In the genomic region with DNA sequence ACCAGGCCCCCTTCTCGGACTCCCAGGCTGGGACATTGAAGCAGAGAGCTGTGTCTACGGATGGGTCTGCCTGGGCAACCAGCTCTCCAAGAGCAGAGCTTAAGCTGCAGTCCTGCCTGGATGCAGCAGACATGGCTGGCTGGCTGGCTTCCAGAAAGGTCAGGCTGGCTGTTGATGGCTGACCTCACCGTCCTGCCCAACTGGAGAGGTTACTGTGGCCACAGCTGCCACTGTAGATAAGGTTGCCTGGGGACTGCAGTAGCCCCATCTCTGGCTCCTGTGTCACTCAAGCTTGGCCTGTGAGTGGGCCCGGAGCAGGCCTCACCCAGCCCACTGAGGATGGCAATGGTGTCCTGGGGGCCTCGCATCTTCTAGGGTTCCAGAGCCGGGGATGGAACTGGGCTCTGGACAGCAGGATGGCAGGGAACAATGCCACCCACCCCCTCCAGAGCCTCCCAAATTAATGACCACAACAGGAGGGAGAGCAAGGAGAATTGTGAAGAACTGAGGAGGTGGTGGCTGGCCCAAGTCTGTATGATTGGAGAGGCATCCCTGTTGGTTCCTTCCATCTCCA, we compare ENCODE assay signal across 1 cellular context.
TF ChIP-seq lines count a peak whose summit lies in the region.

No MANE protein-coding gene starts in this region.

TF ChIP-seq in K562, 482 proteins besides CTCF, POLR2A, EP300 and RAD21 (continued from another document and continues in another):
- TF ChIP-seq, protein P1, sequence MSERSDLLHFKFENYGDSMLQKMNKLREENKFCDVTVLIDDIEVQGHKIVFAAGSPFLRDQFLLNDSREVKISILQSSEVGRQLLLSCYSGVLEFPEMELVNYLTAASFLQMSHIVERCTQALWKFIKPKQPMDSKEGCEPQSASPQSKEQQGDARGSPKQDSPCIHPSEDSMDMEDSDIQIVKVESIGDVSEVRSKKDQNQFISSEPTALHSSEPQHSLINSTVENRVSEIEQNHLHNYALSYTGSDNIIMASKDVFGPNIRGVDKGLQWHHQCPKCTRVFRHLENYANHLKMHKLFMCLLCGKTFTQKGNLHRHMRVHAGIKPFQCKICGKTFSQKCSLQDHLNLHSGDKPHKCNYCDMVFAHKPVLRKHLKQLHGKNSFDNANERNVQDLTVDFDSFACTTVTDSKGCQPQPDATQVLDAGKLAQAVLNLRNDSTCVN (CRISPR knock-in tag; IDR thresholded peaks at IDR 0.05): no peak
- no peak for TF ChIP-seq PTBP1 (IDR thresholded peaks at IDR 0.05; ENCODE audit: low read depth, low read length)
- TF ChIP-seq, protein P2, sequence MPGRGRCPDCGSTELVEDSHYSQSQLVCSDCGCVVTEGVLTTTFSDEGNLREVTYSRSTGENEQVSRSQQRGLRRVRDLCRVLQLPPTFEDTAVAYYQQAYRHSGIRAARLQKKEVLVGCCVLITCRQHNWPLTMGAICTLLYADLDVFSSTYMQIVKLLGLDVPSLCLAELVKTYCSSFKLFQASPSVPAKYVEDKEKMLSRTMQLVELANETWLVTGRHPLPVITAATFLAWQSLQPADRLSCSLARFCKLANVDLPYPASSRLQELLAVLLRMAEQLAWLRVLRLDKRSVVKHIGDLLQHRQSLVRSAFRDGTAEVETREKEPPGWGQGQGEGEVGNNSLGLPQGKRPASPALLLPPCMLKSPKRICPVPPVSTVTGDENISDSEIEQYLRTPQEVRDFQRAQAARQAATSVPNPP (IDR thresholded peaks at IDR 0.05; ENCODE audit: borderline replicate concordance, insufficient read depth, insufficient read length): no peak
- no peak for TF ChIP-seq MCM3 (IDR thresholded peaks at IDR 0.05)
- peak; percentile 81 for TF ChIP-seq FOSL1 (tag; conservative IDR thresholded peaks at IDR 0.05)
- TF ChIP-seq MBD2 (IDR thresholded peaks at IDR 0.05; ENCODE audit: borderline replicate concordance, low read depth): peak; percentile 78
- TF ChIP-seq TBP (optimal IDR thresholded peaks at IDR 0.05; ENCODE audit: low read depth, low read length): peak; percentile 30
- TF ChIP-seq, protein P3, sequence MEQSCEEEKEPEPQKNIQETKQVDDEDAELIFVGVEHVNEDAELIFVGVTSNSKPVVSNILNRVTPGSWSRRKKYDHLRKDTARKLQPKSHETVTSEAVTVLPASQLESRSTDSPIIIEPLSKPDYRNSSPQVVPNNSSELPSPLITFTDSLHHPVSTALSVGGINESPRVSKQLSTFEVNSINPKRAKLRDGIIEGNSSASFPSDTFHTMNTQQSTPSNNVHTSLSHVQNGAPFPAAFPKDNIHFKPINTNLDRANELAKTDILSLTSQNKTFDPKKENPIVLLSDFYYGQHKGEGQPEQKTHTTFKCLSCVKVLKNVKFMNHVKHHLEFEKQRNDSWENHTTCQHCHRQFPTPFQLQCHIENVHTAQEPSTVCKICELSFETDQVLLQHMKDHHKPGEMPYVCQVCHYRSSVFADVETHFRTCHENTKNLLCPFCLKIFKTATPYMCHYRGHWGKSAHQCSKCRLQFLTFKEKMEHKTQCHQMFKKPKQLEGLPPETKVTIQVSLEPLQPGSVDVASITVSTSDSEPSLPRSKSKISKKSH (CRISPR knock-in tag; IDR thresholded peaks at IDR 0.05): no peak
- TF ChIP-seq NR3C1 (CRISPR knock-in tag; IDR thresholded peaks at IDR 0.05): no peak
- TF ChIP-seq ZNF644 (tag; IDR thresholded peaks at IDR 0.05; ENCODE audit: low read depth): no peak; the same call in none of the 2 replicates
- TF ChIP-seq HIVEP1 (CRISPR knock-in tag; IDR thresholded peaks at IDR 0.05): no peak
- no peak for TF ChIP-seq SLC30A9 (CRISPR knock-in tag; IDR thresholded peaks at IDR 0.05)
- no peak for TF ChIP-seq THRAP3 (IDR thresholded peaks at IDR 0.05; ENCODE audit: borderline replicate concordance)
- no peak for TF ChIP-seq SRSF9 (IDR thresholded peaks at IDR 0.05; ENCODE audit: borderline replicate concordance, low read depth, low read length)
- TF ChIP-seq, protein P4, sequence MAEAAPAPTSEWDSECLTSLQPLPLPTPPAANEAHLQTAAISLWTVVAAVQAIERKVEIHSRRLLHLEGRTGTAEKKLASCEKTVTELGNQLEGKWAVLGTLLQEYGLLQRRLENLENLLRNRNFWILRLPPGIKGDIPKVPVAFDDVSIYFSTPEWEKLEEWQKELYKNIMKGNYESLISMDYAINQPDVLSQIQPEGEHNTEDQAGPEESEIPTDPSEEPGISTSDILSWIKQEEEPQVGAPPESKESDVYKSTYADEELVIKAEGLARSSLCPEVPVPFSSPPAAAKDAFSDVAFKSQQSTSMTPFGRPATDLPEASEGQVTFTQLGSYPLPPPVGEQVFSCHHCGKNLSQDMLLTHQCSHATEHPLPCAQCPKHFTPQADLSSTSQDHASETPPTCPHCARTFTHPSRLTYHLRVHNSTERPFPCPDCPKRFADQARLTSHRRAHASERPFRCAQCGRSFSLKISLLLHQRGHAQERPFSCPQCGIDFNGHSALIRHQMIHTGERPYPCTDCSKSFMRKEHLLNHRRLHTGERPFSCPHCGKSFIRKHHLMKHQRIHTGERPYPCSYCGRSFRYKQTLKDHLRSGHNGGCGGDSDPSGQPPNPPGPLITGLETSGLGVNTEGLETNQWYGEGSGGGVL (CRISPR knock-in tag; IDR thresholded peaks at IDR 0.05): no peak
- TF ChIP-seq OTX1 (CRISPR knock-in tag; IDR thresholded peaks at IDR 0.05): no peak
- TF ChIP-seq ZNF354B (CRISPR knock-in tag; IDR thresholded peaks at IDR 0.05): no peak
- TF ChIP-seq ZNF133 (CRISPR knock-in tag; IDR thresholded peaks at IDR 0.05): no peak
- TF ChIP-seq, protein P5, sequence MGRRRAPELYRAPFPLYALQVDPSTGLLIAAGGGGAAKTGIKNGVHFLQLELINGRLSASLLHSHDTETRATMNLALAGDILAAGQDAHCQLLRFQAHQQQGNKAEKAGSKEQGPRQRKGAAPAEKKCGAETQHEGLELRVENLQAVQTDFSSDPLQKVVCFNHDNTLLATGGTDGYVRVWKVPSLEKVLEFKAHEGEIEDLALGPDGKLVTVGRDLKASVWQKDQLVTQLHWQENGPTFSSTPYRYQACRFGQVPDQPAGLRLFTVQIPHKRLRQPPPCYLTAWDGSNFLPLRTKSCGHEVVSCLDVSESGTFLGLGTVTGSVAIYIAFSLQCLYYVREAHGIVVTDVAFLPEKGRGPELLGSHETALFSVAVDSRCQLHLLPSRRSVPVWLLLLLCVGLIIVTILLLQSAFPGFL (CRISPR knock-in tag; IDR thresholded peaks at IDR 0.05): no peak
- no peak for TF ChIP-seq TCFL5 (CRISPR knock-in tag; conservative IDR thresholded peaks at IDR 0.05)
- TF ChIP-seq NUFIP1 (IDR thresholded peaks at IDR 0.05; ENCODE audit: partially characterized antibody): no peak
- no peak; the same call in 1 of the 2 replicates for TF ChIP-seq ZBED1 (IDR thresholded peaks at IDR 0.05)
- peak; percentile 70; the same call in 1 of the 2 replicates for TF ChIP-seq FOXM1 (IDR thresholded peaks at IDR 0.05; ENCODE audit: low read depth)
- TF ChIP-seq FOXM1 (CRISPR knock-in tag; IDR thresholded peaks at IDR 0.05; ENCODE audit: low read depth): no peak
- TF ChIP-seq PHF20 (IDR thresholded peaks at IDR 0.05; ENCODE audit: partially characterized antibody): no peak
- TF ChIP-seq, protein P6, sequence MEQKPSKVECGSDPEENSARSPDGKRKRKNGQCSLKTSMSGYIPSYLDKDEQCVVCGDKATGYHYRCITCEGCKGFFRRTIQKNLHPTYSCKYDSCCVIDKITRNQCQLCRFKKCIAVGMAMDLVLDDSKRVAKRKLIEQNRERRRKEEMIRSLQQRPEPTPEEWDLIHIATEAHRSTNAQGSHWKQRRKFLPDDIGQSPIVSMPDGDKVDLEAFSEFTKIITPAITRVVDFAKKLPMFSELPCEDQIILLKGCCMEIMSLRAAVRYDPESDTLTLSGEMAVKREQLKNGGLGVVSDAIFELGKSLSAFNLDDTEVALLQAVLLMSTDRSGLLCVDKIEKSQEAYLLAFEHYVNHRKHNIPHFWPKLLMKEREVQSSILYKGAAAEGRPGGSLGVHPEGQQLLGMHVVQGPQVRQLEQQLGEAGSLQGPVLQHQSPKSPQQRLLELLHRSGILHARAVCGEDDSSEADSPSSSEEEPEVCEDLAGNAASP (IDR thresholded peaks at IDR 0.05): no peak
- no peak for TF ChIP-seq MEF2A (IDR thresholded peaks at IDR 0.05; ENCODE audit: control insufficient read depth, low read depth, low read length)
- TF ChIP-seq PHTF2 (CRISPR knock-in tag; IDR thresholded peaks at IDR 0.05): no peak
- TF ChIP-seq XRCC3 (IDR thresholded peaks at IDR 0.05): no peak
- peak; percentile 93 for TF ChIP-seq SMAD1 (IDR thresholded peaks at IDR 0.05; ENCODE audit: low read depth, low read length, partially characterized antibody)
- TF ChIP-seq, protein P7, sequence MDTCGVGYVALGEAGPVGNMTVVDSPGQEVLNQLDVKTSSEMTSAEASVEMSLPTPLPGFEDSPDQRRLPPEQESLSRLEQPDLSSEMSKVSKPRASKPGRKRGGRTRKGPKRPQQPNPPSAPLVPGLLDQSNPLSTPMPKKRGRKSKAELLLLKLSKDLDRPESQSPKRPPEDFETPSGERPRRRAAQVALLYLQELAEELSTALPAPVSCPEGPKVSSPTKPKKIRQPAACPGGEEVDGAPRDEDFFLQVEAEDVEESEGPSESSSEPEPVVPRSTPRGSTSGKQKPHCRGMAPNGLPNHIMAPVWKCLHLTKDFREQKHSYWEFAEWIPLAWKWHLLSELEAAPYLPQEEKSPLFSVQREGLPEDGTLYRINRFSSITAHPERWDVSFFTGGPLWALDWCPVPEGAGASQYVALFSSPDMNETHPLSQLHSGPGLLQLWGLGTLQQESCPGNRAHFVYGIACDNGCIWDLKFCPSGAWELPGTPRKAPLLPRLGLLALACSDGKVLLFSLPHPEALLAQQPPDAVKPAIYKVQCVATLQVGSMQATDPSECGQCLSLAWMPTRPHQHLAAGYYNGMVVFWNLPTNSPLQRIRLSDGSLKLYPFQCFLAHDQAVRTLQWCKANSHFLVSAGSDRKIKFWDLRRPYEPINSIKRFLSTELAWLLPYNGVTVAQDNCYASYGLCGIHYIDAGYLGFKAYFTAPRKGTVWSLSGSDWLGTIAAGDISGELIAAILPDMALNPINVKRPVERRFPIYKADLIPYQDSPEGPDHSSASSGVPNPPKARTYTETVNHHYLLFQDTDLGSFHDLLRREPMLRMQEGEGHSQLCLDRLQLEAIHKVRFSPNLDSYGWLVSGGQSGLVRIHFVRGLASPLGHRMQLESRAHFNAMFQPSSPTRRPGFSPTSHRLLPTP (IDR thresholded peaks at IDR 0.05; ENCODE audit: borderline replicate concordance, extremely low read depth, insufficient read length): no peak
- TF ChIP-seq BACH1 (tag; IDR thresholded peaks at IDR 0.05): peak; percentile 73; the same call in 1 of the 2 replicates
- TF ChIP-seq ZNF253 (CRISPR knock-in tag; conservative IDR thresholded peaks at IDR 0.05): no peak
- no peak for TF ChIP-seq RBM14 (IDR thresholded peaks at IDR 0.05; ENCODE audit: borderline replicate concordance, insufficient read depth, low read depth, low read length)
- TF ChIP-seq NEUROD1 (IDR thresholded peaks at IDR 0.05; ENCODE audit: borderline replicate concordance, low read depth, low read length, partially characterized antibody): peak; percentile 94
- peak in 1 of 2 experiments; percentile 54; a peak in 1 of 4 replicates for TF ChIP-seq CSDE1 (IDR thresholded peaks at IDR 0.05)
- TF ChIP-seq ZNF124 (CRISPR knock-in tag; IDR thresholded peaks at IDR 0.05): no peak
- TF ChIP-seq ZNF134 (CRISPR knock-in tag; conservative IDR thresholded peaks at IDR 0.05): no peak; the same call in 1 of the 2 replicates
- TF ChIP-seq GATAD2A (IDR thresholded peaks at IDR 0.05): no peak
- TF ChIP-seq, protein P8, sequence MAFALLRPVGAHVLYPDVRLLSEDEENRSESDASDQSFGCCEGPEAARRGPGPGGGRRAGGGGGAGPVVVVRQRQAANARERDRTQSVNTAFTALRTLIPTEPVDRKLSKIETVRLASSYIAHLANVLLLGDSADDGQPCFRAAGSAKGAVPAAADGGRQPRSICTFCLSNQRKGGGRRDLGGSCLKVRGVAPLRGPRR (CRISPR knock-in tag; IDR thresholded peaks at IDR 0.05): no peak
- TF ChIP-seq, protein P9, sequence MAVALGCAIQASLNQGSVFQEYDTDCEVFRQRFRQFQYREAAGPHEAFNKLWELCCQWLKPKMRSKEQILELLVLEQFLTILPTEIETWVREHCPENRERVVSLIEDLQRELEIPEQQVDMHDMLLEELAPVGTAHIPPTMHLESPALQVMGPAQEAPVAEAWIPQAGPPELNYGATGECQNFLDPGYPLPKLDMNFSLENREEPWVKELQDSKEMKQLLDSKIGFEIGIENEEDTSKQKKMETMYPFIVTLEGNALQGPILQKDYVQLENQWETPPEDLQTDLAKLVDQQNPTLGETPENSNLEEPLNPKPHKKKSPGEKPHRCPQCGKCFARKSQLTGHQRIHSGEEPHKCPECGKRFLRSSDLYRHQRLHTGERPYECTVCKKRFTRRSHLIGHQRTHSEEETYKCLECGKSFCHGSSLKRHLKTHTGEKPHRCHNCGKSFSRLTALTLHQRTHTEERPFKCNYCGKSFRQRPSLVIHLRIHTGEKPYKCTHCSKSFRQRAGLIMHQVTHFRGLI (CRISPR knock-in tag; IDR thresholded peaks at IDR 0.05): no peak
- no peak for TF ChIP-seq ZNF184 (CRISPR knock-in tag; IDR thresholded peaks at IDR 0.05)
- TF ChIP-seq MTF1 (CRISPR knock-in tag; IDR thresholded peaks at IDR 0.05; ENCODE audit: borderline replicate concordance): no peak
- TF ChIP-seq SIN3A (IDR thresholded peaks at IDR 0.05; ENCODE audit: borderline replicate concordance in 2 of 2, control insufficient read depth in 1 of 2, low read depth in 2 of 2, low read length in 2 of 2): no peak
- TF ChIP-seq CAMTA2 (CRISPR knock-in tag; conservative IDR thresholded peaks at IDR 0.05): no peak
- no peak for TF ChIP-seq ZNF551 (CRISPR knock-in tag; IDR thresholded peaks at IDR 0.05)
- TF ChIP-seq, protein P10, sequence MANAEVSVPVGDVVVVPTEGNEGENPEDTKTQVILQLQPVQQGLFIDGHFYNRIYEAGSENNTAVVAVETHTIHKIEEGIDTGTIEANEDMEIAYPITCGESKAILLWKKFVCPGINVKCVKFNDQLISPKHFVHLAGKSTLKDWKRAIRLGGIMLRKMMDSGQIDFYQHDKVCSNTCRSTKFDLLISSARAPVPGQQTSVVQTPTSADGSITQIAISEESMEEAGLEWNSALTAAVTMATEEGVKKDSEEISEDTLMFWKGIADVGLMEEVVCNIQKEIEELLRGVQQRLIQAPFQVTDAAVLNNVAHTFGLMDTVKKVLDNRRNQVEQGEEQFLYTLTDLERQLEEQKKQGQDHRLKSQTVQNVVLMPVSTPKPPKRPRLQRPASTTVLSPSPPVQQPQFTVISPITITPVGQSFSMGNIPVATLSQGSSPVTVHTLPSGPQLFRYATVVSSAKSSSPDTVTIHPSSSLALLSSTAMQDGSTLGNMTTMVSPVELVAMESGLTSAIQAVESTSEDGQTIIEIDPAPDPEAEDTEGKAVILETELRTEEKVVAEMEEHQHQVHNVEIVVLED (CRISPR knock-in tag; IDR thresholded peaks at IDR 0.05): no peak
- peak; percentile 95 for TF ChIP-seq DPF2 (IDR thresholded peaks at IDR 0.05)
- TF ChIP-seq TGIF2 (CRISPR knock-in tag; IDR thresholded peaks at IDR 0.05): no peak
- TF ChIP-seq, protein P11, sequence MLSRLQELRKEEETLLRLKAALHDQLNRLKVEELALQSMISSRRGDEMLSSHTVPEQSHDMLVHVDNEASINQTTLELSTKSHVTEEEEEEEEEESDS (CRISPR knock-in tag; IDR thresholded peaks at IDR 0.05): no peak
- TF ChIP-seq RFX7 (CRISPR knock-in tag; IDR thresholded peaks at IDR 0.05): no peak
- TF ChIP-seq KDM4B (IDR thresholded peaks at IDR 0.05; ENCODE audit: borderline replicate concordance in 2 of 2, low read depth in 1 of 2): no peak
- TF ChIP-seq STAT5A (IDR thresholded peaks at IDR 0.05; ENCODE audit: borderline replicate concordance, low read length): peak; percentile 87; the same call in 1 of the 2 replicates
- no peak for TF ChIP-seq ZBTB1 (CRISPR knock-in tag; IDR thresholded peaks at IDR 0.05; ENCODE audit: borderline replicate concordance, low read depth)
- TF ChIP-seq ZNF75A (CRISPR knock-in tag; IDR thresholded peaks at IDR 0.05): no peak
- TF ChIP-seq NCOA4 (IDR thresholded peaks at IDR 0.05; ENCODE audit: partially characterized antibody): no peak
